25 cellular contexts compared by ENCODE assay signal in genomic region chr14:21440857-21441256, GRCh38. TPM values are rescaled to one million over a fixed set of nuclear protein-coding genes. Genes with fewer than 3 reads are reported as not detected.
A peak's percentile ranks its signal among the peaks of the same experiment; 100 is the strongest.
DNase-seq lines count a peak whose midpoint lies in the region; ATAC-seq and TF ChIP-seq lines count a peak whose summit lies in the region.
"Had no signal": no experiment of that assay in that cellular context is flagged by ENCODE, and none has a peak within 500 bp of the region (broad histone marks: within the 10 kb centered on the region; RNA-seq: fewer than 3 reads in every experiment).

No MANE protein-coding gene starts in this region.

- no peak for TF ChIP-seq POLR2A in breast epithelium (IDR thresholded peaks at IDR 0.05)

- ATAC-seq in HG02981 (IDR thresholded peaks at IDR 0.05; ENCODE audit: unreplicated experiment) (no peak), GM18520 (IDR thresholded peaks at IDR 0.05; ENCODE audit: unreplicated experiment) (no peak)
- ATAC-seq: left ventricle myocardium superior, mucosa of descending colon, psoas muscle had no signal

- peaks cover 28% of the 10 kb centered on the region for H3K36me3 Mint-ChIP-seq in dendritic cell treated with granulocyte-macrophage colony-stimulating factor and Interleukin-4, amounts not matched to agents 40 ng/mL and 50 ng/mL, for 4 days (ENCODE audit: low read depth)

- peak overlapping the region; percentile 75 for H3K27ac Mint-ChIP-seq in dendritic cell treated with granulocyte-macrophage colony-stimulating factor and Interleukin-4, amounts not matched to agents 40 ng/mL and 50 ng/mL, for 4 days
- H3K27ac Mint-ChIP-seq: activated CD4-positive, alpha-beta T cell treated with anti-CD3 and anti-CD28 coated beads, Interleukin-2, amount 10 ng/mL, durations not matched to agents 7 days and 5 days had no signal

- DNase-seq in CD1c-positive myeloid dendritic cell (ENCODE audit: extremely low spot score), result peak; percentile 44
- peak; percentile 20 for DNase-seq in GF-D8 (lab: John Stamatoyannopoulos, UW)
- peak; percentile 57 for DNase-seq in OCI-M2 (lab: John Stamatoyannopoulos, UW; ENCODE audit: unreplicated experiment)
- DNase-seq in cerebellar cortex (ENCODE audit: low spot score), result no peak
- DNase-seq in breast epithelium (ENCODE audit: low spot score in 2 of 2), result no peak
- DNase-seq: activated CD4-positive, alpha-beta T cell treated with anti-CD3 and anti-CD28 coated beads, Interleukin-2, amount 10 ng/mL, durations not matched to agents 7 days and 5 days; activated effector memory CD4-positive, alpha-beta T cell treated with anti-CD3 and anti-CD28 coated beads, Interleukin-2, amount 50 U/mL, for 16 hours; amygdala; caudate nucleus; foreskin melanocyte; hippocampal formation; left ventricle myocardium superior; MG63; mucosa of descending colon; NCI-H187; NCI-H2227 treated with DMSO at 0.1 percent for 48 hours; NCI-H774; psoas muscle; small intestine; stimulated activated naive CD4-positive, alpha-beta T cell treated with Interleukin-2 at 50 U/mL for 16 hours had no signal

- H3K27me3 Mint-ChIP-seq in dendritic cell treated with granulocyte-macrophage colony-stimulating factor and Interleukin-4, amounts not matched to agents 40 ng/mL and 50 ng/mL, for 4 days, result no peaks in the 10 kb centered on the region
- H3K27me3 Mint-ChIP-seq: activated CD4-positive, alpha-beta T cell treated with anti-CD3 and anti-CD28 coated beads, Interleukin-2, amount 10 ng/mL, durations not matched to agents 7 days and 5 days had no signal

- H3K36me3 ChIP-seq in breast epithelium, result no peaks in the 10 kb centered on the region
- H3K36me3 ChIP-seq: MG63 had no signal

- no peak overlapping the region for H3K4me3 Mint-ChIP-seq in dendritic cell treated with granulocyte-macrophage colony-stimulating factor and Interleukin-4, amounts not matched to agents 40 ng/mL and 50 ng/mL, for 4 days
- H3K4me3 Mint-ChIP-seq: activated CD4-positive, alpha-beta T cell treated with anti-CD3 and anti-CD28 coated beads, Interleukin-2, amount 10 ng/mL, durations not matched to agents 7 days and 5 days; neural crest cell had no signal

- peaks cover 50% of the 10 kb centered on the region for H3K4me1 Mint-ChIP-seq in dendritic cell treated with granulocyte-macrophage colony-stimulating factor and Interleukin-4, amounts not matched to agents 40 ng/mL and 50 ng/mL, for 4 days (ENCODE audit: low read depth)

- H3K27ac ChIP-seq in breast epithelium, result no peak overlapping the region
- H3K27ac ChIP-seq: psoas muscle, tibial nerve had no signal

- no peak overlapping the region for H3K4me3 ChIP-seq in breast epithelium
- H3K4me3 ChIP-seq: MG63, mucosa of descending colon, psoas muscle, tibial nerve had no signal

- intact Hi-C loops in dendritic cell treated with granulocyte-macrophage colony-stimulating factor and Interleukin-4, amounts not matched to agents 40 ng/mL and 50 ng/mL, for 4 days (cut with micrococcal nuclease), result no loop called here
- intact Hi-C loops in breast epithelium (cut with DNase I; ENCODE audit: low total_unique reads), result no loop called here

- H3K4me1 ChIP-seq in breast epithelium, result peaks cover 0 to 2% of the 10 kb centered on the region in 2 donors

- H3K27me3 ChIP-seq in breast epithelium, result no peaks in the 10 kb centered on the region
- H3K27me3 ChIP-seq: MG63, tibial nerve had no signal

- no peaks in the 10 kb centered on the region for H3K9me3 Mint-ChIP-seq in dendritic cell treated with granulocyte-macrophage colony-stimulating factor and Interleukin-4, amounts not matched to agents 40 ng/mL and 50 ng/mL, for 4 days
- H3K9me3 Mint-ChIP-seq: activated CD4-positive, alpha-beta T cell treated with anti-CD3 and anti-CD28 coated beads, Interleukin-2, amount 10 ng/mL, durations not matched to agents 7 days and 5 days; neural crest cell had no signal

- H3K9me3 ChIP-seq in breast epithelium, result no peaks in the 10 kb centered on the region
- H3K9me3 ChIP-seq: MG63, mucosa of descending colon, psoas muscle, tibial nerve had no signal

- TF ChIP-seq CTCF in breast epithelium (IDR thresholded peaks at IDR 0.05), result no peak

RNA-seq across cellular contexts. Expression of gene CHD8, which starts 15.1 kb away (rescaled TPM):
- 10 to 100 TPM; 53.8 to 81.4 (median 72.4) TPM for total RNA-seq in breast epithelium

RNA-seq across cellular contexts. Expression of gene RAB2B, which starts 35.9 kb away (rescaled TPM):
- 10 to 100 TPM; 26.9 to 28.5 (median 27.5) TPM for total RNA-seq in breast epithelium

RNA-seq across cellular contexts. Expression of gene TOX4, which starts 36.1 kb away (rescaled TPM):
- total RNA-seq in breast epithelium, result 10 to 100 TPM; 38.0 to 55.2 (median 52.1) TPM

RNA-seq across cellular contexts. Expression of gene SUPT16H, which starts 57.0 kb away (rescaled TPM):
- total RNA-seq in breast epithelium, result 10 to 100 TPM; 66.1 to 79.3 (median 73.1) TPM

Comparison
In these comparisons a context has a peak if more than half of its experiments do, and no peak if none do; other contexts are left out.
1. DNase-seq: peak in CD1c-positive myeloid dendritic cell (single experiment), GF-D8 (single experiment) and OCI-M2 (single experiment); none in cerebellar cortex (single experiment) and breast epithelium (0 of 2).